ENCODE assay signal across 1 cellular context in the genomic region with DNA sequence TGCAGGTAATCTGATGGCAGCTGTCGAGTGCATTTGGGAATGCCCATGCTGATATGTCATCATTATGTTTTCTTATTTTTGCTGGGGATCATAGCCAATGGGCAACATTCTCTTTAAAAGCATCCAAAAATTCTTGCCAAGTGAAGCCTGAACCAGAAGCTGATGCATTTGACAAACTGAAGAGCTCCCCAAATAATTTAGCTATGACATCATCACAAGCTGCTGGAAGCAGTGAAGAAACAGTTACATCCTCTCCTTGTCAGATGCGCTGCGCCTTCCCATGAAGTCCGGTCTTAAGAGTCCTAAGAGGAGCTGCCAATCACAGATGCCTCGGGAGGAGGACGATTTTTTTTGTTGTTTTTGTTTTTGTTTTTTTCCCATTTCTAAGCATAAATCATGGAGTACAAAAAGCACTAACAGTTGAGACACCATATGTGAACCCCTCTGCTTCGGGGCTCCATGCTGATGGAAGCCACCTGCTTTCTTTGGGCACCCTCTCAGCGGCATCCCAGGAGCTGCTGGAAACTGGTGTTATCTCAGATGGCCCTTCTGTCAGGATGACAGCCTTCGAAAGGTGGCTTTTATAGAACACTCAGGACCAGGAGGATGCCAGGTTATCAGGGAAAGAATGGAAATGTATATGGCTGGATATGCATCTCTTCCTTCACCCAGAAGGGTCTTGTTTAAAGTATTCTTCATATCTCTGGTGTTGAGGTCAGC.
TF ChIP-seq lines count a peak whose summit lies in the region.

No MANE protein-coding gene starts in this region.

TF ChIP-seq in IMR-90, 13 proteins besides CTCF, POLR2A, EP300 and RAD21:
- TF ChIP-seq MAZ (IDR thresholded peaks at IDR 0.05; ENCODE audit: borderline replicate concordance, low read depth, low read length) (no peak), RCOR1 (IDR thresholded peaks at IDR 0.05; ENCODE audit: insufficient replicate concordance, low read length) (no peak), BHLHE40 (IDR thresholded peaks at IDR 0.05; ENCODE audit: low read depth, low read length) (no peak), RFX5 (IDR thresholded peaks at IDR 0.05; ENCODE audit: low read depth, low read length) (no peak), SMC3 (IDR thresholded peaks at IDR 0.05; ENCODE audit: low read depth, low read length) (no peak), FOS (IDR thresholded peaks at IDR 0.05; ENCODE audit: low read depth, low read length) (no peak), CHD1 (IDR thresholded peaks at IDR 0.05; ENCODE audit: low read depth, low read length) (no peak), MAFK (IDR thresholded peaks at IDR 0.05; ENCODE audit: low read depth, low read length) (no peak), NFE2L2 (IDR thresholded peaks at IDR 0.05; ENCODE audit: low read depth, low read length) (no peak), CEBPB (IDR thresholded peaks at IDR 0.05; ENCODE audit: low read depth, low read length) (no peak)
- TF ChIP-seq, protein P1, sequence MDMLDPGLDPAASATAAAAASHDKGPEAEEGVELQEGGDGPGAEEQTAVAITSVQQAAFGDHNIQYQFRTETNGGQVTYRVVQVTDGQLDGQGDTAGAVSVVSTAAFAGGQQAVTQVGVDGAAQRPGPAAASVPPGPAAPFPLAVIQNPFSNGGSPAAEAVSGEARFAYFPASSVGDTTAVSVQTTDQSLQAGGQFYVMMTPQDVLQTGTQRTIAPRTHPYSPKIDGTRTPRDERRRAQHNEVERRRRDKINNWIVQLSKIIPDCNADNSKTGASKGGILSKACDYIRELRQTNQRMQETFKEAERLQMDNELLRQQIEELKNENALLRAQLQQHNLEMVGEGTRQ (IDR thresholded peaks at IDR 0.05; ENCODE audit: low read depth, low read length) = no peak
